Comparison of ENCODE assay signal across 2 cellular contexts in the genomic region with DNA sequence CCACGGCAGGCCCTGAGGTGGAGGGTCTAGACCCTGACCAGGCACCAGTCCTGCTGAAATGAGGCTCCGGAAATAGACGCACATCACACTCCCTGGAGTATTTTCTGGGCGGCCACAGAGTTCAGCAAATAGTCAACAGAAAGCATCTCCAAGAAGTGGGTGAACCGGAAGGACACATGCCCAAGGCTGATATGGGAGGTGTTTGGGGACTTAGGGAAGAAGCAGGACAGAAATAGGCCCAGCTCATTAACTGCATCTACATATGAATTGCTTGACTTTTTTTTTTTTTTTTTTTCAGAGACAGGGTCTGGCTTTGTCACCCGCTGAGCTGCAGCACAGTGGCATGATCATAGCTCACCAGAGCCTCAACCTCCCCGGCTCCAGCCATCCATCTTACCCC.
TF ChIP-seq lines count a peak whose summit lies in the region.

No MANE protein-coding gene starts in this region.

TF ChIP-seq in HepG2, 621 proteins besides CTCF, POLR2A, EP300 and RAD21:
- TF ChIP-seq KDM2A (CRISPR knock-in tag; IDR thresholded peaks at IDR 0.05; ENCODE audit: borderline replicate concordance, low read depth) (no peak), FOXA3 (CRISPR knock-in tag; IDR thresholded peaks at IDR 0.05) (no peak)

TF ChIP-seq in WTC11, 78 proteins besides CTCF, POLR2A, EP300 and RAD21:
- TF ChIP-seq USF1 (CRISPR knock-in tag; IDR thresholded peaks at IDR 0.05): no peak
- TF ChIP-seq NFATC4 (CRISPR knock-in tag; IDR thresholded peaks at IDR 0.05): no peak
- TF ChIP-seq RELA (CRISPR knock-in tag; IDR thresholded peaks at IDR 0.05; ENCODE audit: borderline replicate concordance): no peak
- no peak for TF ChIP-seq JAZF1 (CRISPR knock-in tag; IDR thresholded peaks at IDR 0.05)
- TF ChIP-seq STAT6 (CRISPR knock-in tag; conservative IDR thresholded peaks at IDR 0.05; ENCODE audit: low read depth): no peak
- no peak for TF ChIP-seq TEAD4 (CRISPR knock-in tag; IDR thresholded peaks at IDR 0.05)
- TF ChIP-seq, protein P1, sequence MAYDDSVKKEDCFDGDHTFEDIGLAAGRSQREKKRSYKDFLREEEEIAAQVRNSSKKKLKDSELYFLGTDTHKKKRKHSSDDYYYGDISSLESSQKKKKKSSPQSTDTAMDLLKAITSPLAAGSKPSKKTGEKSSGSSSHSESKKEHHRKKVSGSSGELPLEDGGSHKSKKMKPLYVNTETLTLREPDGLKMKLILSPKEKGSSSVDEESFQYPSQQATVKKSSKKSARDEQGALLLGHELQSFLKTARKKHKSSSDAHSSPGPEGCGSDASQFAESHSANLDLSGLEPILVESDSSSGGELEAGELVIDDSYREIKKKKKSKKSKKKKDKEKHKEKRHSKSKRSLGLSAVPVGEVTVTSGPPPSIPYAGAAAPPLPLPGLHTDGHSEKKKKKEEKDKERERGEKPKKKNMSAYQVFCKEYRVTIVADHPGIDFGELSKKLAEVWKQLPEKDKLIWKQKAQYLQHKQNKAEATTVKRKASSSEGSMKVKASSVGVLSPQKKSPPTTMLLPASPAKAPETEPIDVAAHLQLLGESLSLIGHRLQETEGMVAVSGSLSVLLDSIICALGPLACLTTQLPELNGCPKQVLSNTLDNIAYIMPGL (CRISPR knock-in tag; IDR thresholded peaks at IDR 0.05): no peak
- TF ChIP-seq ZNF317 (CRISPR knock-in tag; IDR thresholded peaks at IDR 0.05; ENCODE audit: borderline replicate concordance, low read depth): no peak
- no peak for TF ChIP-seq SP1 (CRISPR knock-in tag; conservative IDR thresholded peaks at IDR 0.05)
- TF ChIP-seq ZNF138 (CRISPR knock-in tag; conservative IDR thresholded peaks at IDR 0.05): no peak
